ENCODE assay signal across 12 cellular contexts in genomic region chr10:3080608-3081007, GRCh38. TPM values are rescaled to one million over a fixed set of nuclear protein-coding genes. Genes with fewer than 3 reads are reported as not detected.
DNase-seq lines count a peak whose midpoint lies in the region; ATAC-seq and TF ChIP-seq lines count a peak whose summit lies in the region.
"Had no signal": no experiment of that assay in that cellular context is flagged by ENCODE, and none has a peak within 500 bp of the region (broad histone marks: within the 10 kb centered on the region; RNA-seq: fewer than 3 reads in every experiment).

No MANE protein-coding gene starts in this region.

- intact Hi-C loops in left ventricle myocardium superior (cut with micrococcal nuclease) = no loop called here
- intact Hi-C loops in natural killer cell (cut with micrococcal nuclease) = no loop called here

- H3K9me3 ChIP-seq in BE2C = no peaks in the 10 kb centered on the region
- H3K9me3 ChIP-seq: Peyer's patch had no signal

- peak; percentile 66 for DNase-seq in G401 (ENCODE audit: low spot score)
- DNase-seq in LNCaP clone FGC (ENCODE audit: low read depth) = no peak
- DNase-seq in SW480 (ENCODE audit: low spot score) = peak; percentile 21
- DNase-seq in left ventricle myocardium superior = no peak
- DNase-seq in WTC11 (ENCODE audit: low spot score) = no peak
- no peak for DNase-seq in BE2C
- no peak for DNase-seq in natural killer cell
- DNase-seq: CD4-positive, alpha-beta memory T cell; effector CD4-positive, alpha-beta T cell; kidney glomerular epithelial cell; Peyer's patch; T1000 had no signal

- in situ Hi-C loops in G401 (cut with HindIII; ENCODE audit: low sequenced_read_pairs) = no loop called here

- H3K27me3 Mint-ChIP-seq in WTC11 (ENCODE audit: low read depth) = no peaks in the 10 kb centered on the region; the same call in 1 of the 2 replicates
- no peaks in the 10 kb centered on the region for H3K27me3 Mint-ChIP-seq in natural killer cell (ENCODE audit: low read depth in 2 of 2)
- H3K27me3 Mint-ChIP-seq: CD4-positive, alpha-beta memory T cell had no signal

- H3K4me3 ChIP-seq in LNCaP clone FGC (ENCODE audit: low read depth, low read length) (no peak overlapping the region), BE2C (ENCODE audit: low read depth, low read length) (no peak overlapping the region)
- H3K4me3 ChIP-seq: Peyer's patch had no signal

- TF ChIP-seq CTCF in LNCaP clone FGC (IDR thresholded peaks at IDR 0.05; ENCODE audit: control insufficient read depth, extremely low read depth, insufficient read depth) (0 out of 2 replicates have a peak, but pooled peaks have one; percentile 14), WTC11 (IDR thresholded peaks at IDR 0.05) (no peak), BE2C (IDR thresholded peaks at IDR 0.05; ENCODE audit: low read depth, low read length) (no peak), natural killer cell (IDR thresholded peaks at IDR 0.05) (no peak)

- H3K4me1 Mint-ChIP-seq in WTC11 (peaks cover 39% of the 10 kb centered on the region), natural killer cell (peaks cover 9 to 25% of the 10 kb centered on the region in 2 donors)

- H3K4me3 Mint-ChIP-seq in WTC11 (no peak overlapping the region), natural killer cell (no peak overlapping the region)
- H3K4me3 Mint-ChIP-seq: CD4-positive, alpha-beta memory T cell had no signal

- H3K36me3 Mint-ChIP-seq in WTC11 (peaks cover 27% of the 10 kb centered on the region), natural killer cell (peaks cover 6% of the 10 kb centered on the region)

- peaks cover 4% of the 10 kb centered on the region; the same call in 1 of the 2 replicates for H3K4me1 ChIP-seq in BE2C

- ATAC-seq in left ventricle myocardium superior (peak; percentile 77), WTC11 (no peak), natural killer cell (no peak)

- CTCF ChIA-PET in WTC11 (lab: Charles Lee) = interaction anchor here (0.7 to 2.4 kb wide), 2 partner anchors 72 to 152 kb away, joined by 3 to 9 read pairs; no protein-coding TSS in a partner anchor

- H3K9me3 Mint-ChIP-seq in WTC11 (no peaks in the 10 kb centered on the region), natural killer cell (no peaks in the 10 kb centered on the region)
- H3K9me3 Mint-ChIP-seq: CD4-positive, alpha-beta memory T cell had no signal

- H3K27me3 ChIP-seq in BE2C = no peaks in the 10 kb centered on the region
- H3K27me3 ChIP-seq: Peyer's patch had no signal

- H3K27ac Mint-ChIP-seq in WTC11 (no peak overlapping the region), natural killer cell (no peak overlapping the region)

- H3K36me3 ChIP-seq in BE2C = no peaks in the 10 kb centered on the region

- POLR2A ChIA-PET in WTC11 (lab: Charles Lee) = no interaction called here

TF ChIP-seq in WTC11, 78 proteins besides CTCF, POLR2A, EP300 and RAD21 (continues in another document):
- TF ChIP-seq USF1 (CRISPR knock-in tag; IDR thresholded peaks at IDR 0.05) (no peak), OVOL2 (CRISPR knock-in tag; IDR thresholded peaks at IDR 0.05; ENCODE audit: borderline replicate concordance) (no peak), ZBTB21 (CRISPR knock-in tag; IDR thresholded peaks at IDR 0.05; ENCODE audit: borderline replicate concordance) (no peak), E2F5 (CRISPR knock-in tag; IDR thresholded peaks at IDR 0.05) (no peak), GRHL2 (CRISPR knock-in tag; IDR thresholded peaks at IDR 0.05; ENCODE audit: insufficient replicate concordance, severe bottlenecking) (no peak), ATF1 (CRISPR knock-in tag; IDR thresholded peaks at IDR 0.05) (no peak), ZNF281 (CRISPR knock-in tag; IDR thresholded peaks at IDR 0.05) (no peak), CDX4 (CRISPR knock-in tag; IDR thresholded peaks at IDR 0.05; ENCODE audit: borderline replicate concordance) (no peak), GABPB1 (CRISPR knock-in tag; IDR thresholded peaks at IDR 0.05) (no peak), SMAD4 (CRISPR knock-in tag; IDR thresholded peaks at IDR 0.05) (no peak), AFF4 (CRISPR knock-in tag; IDR thresholded peaks at IDR 0.05; ENCODE audit: borderline replicate concordance) (no peak), TCF7 (CRISPR knock-in tag; IDR thresholded peaks at IDR 0.05; ENCODE audit: low read depth) (no peak), SP1 (CRISPR knock-in tag; conservative IDR thresholded peaks at IDR 0.05) (no peak), NFATC4 (CRISPR knock-in tag; IDR thresholded peaks at IDR 0.05) (no peak), RELA (CRISPR knock-in tag; IDR thresholded peaks at IDR 0.05; ENCODE audit: borderline replicate concordance) (no peak), NR3C1 (CRISPR knock-in tag; conservative IDR thresholded peaks at IDR 0.05; ENCODE audit: low read depth) (no peak), ATF3 (CRISPR knock-in tag; conservative IDR thresholded peaks at IDR 0.05) (no peak), ZNF219 (CRISPR knock-in tag; IDR thresholded peaks at IDR 0.05; ENCODE audit: borderline replicate concordance) (no peak)

RNA-seq across cellular contexts. Expression of gene PFKP, which starts 13.3 kb away (rescaled TPM):
- 200 and 222 TPM in 2 replicates for total RNA-seq in G401 (2014; rRNA removed; shearing (Covaris generic))
- 178 TPM for total RNA-seq in left ventricle myocardium superior
- total RNA-seq in WTC11 (2021) = 127 to 156 TPM (median 150 TPM) in 3 replicates
- polyA plus RNA-seq in BE2C (2012; ENCODE audit: insufficient read depth, insufficient read length, low read depth) = 25.6 TPM
- total RNA-seq in natural killer cell = 10 to 100 TPM; 43.9 to 62.4 (median 47.4) TPM

Comparison
In these comparisons a context has a peak if more than half of its experiments do, and no peak if none do; other contexts are left out.
1. DNase-seq: peak in G401 (single experiment) and SW480 (single experiment); none in LNCaP clone FGC (single experiment), left ventricle myocardium superior (single experiment), WTC11 (single experiment), BE2C (single experiment) and natural killer cell (single experiment).